Comparison of ENCODE assay signal across 8 cellular contexts in the genomic region with DNA sequence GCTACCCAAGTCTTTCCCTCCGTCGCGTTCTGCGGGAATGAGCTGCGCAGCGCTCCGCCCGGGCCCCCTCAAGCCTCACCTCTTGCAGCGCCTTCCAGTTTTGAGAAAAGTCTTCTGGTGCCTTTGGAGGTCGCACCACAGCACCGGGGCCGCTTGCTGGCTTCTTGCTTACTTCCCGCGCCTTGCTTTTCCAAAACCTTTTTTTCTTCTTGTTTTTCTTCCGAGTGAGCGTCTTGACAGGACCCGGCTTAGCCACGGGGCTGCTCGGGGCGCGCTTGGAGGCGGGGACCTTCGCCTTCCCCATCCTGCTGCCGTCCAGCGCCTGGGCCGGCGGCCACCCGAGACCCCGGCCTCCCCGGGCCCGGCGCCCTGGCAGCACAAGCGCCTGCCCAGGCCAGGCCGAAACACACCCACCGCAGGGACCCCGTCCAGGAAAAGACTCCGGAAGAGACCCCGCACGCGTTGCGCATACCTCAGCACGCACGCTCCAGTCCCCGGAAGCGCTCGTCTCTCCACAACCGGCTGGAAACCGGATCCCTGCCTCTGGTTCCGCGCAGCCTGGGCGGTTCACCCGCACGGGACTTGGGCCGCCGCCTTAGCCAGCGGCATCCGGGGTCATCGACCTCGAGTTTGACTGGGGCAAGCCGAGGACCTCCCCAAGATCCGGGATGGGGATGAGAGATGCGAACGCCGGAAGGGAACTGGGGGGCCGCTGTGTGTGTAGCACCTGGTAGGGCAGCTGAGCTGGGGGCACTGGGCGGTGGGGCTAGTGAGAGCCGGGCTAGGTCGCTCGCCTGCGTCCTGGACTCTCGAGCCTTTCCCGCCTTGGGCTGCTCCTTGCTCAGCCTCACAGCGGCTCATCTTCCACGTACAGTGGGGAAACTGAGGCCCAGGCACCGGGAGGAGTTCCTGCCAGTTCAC. TPM values are rescaled to one million over a fixed set of nuclear protein-coding genes. Genes with fewer than 3 reads are reported as not detected.
DNase-seq lines count a peak whose midpoint lies in the region; ATAC-seq, FAIRE-seq and TF ChIP-seq lines count a peak whose summit lies in the region.

A gene with protein sequence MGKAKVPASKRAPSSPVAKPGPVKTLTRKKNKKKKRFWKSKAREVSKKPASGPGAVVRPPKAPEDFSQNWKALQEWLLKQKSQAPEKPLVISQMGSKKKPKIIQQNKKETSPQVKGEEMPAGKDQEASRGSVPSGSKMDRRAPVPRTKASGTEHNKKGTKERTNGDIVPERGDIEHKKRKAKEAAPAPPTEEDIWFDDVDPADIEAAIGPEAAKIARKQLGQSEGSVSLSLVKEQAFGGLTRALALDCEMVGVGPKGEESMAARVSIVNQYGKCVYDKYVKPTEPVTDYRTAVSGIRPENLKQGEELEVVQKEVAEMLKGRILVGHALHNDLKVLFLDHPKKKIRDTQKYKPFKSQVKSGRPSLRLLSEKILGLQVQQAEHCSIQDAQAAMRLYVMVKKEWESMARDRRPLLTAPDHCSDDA (minus strand): TSS at position 470 of the 921 bp plus-strand sequence. CDS start 166 bp downstream, at position 304.

- no peak for TF ChIP-seq POLR2A in endothelial cell of umbilical vein (IDR thresholded peaks at IDR 0.05; ENCODE audit: low read depth, low read length)

- H3K4me2 ChIP-seq in OCI-LY1 (ENCODE audit: low read length): peak within 1 kb of the TSS; percentile 95
- H3K4me2 ChIP-seq in endothelial cell of umbilical vein (ENCODE audit: insufficient read depth, low read length): peak within 1 kb of the TSS; percentile 93

- intact Hi-C loops in endothelial cell of umbilical vein (cut with micrococcal nuclease): no loop called here

- CTCF ChIA-PET in CD8-positive, alpha-beta memory T cell (lab: Charles Lee): interaction anchor here (1.1 to 2.1 kb wide), 3 partner anchors 13 to 60 kb away, joined by 3 to 6 read pairs (median 4); partner anchors contain the start of gene CACFD1
- CTCF ChIA-PET in endothelial cell of umbilical vein (lab: Charles Lee): interaction anchor here (0.8 kb wide), 1 partner anchor 88 kb away, joined by 3 read pairs; no protein-coding TSS in a partner anchor

- peak within 1 kb of the TSS; percentile 87 for H3K27ac ChIP-seq in CD8-positive, alpha-beta memory T cell (ENCODE audit: low read depth, low read length)
- H3K27ac ChIP-seq in OCI-LY1 (ENCODE audit: low read depth, low read length, poor library complexity, severe bottlenecking) (peak within 1 kb of the TSS; percentile 62), endothelial cell of umbilical vein (ENCODE audit: insufficient read depth, low read depth, low read length) (peak within 1 kb of the TSS; percentile 74)

- H3K4me1 Mint-ChIP-seq in CD8-positive, alpha-beta memory T cell: peaks cover 47 to 74% (median 70%) of the 10 kb centered on the region in 3 donors

- H3K4me3 Mint-ChIP-seq in CD8-positive, alpha-beta memory T cell: peak within 1 kb of the TSS; percentile 88 to 92 (median 89)

- H3K79me2 ChIP-seq in OCI-LY1 (ENCODE audit: insufficient read depth, low read length) (peaks cover 22% of the 10 kb centered on the region), endothelial cell of umbilical vein (ENCODE audit: control insufficient read depth, insufficient read depth, low read length) (peaks cover 40% of the 10 kb centered on the region)

- H2AFZ ChIP-seq in OCI-LY1 (ENCODE audit: low read length) (peak within 1 kb of the TSS; percentile 15; the same call in 1 of the 2 replicates), endothelial cell of umbilical vein (ENCODE audit: low read depth, low read length) (peak within 1 kb of the TSS; percentile 90)

- peak within 1 kb of the TSS; percentile 90 for H3K9ac ChIP-seq in OCI-LY1 (ENCODE audit: low read length)
- peak within 1 kb of the TSS; percentile 91 for H3K9ac ChIP-seq in endothelial cell of umbilical vein (replicated peaks; ENCODE audit: extremely low read depth, insufficient read depth, low read length)

- peak; percentile 58 to 85 (median 80) for DNase-seq in CD8-positive, alpha-beta memory T cell
- DNase-seq in HS-5 (ENCODE audit: low read depth) (peak; percentile 68), endothelial cell of umbilical vein (ENCODE audit: low read depth, low spot score) (peak; percentile 85)
- peak; percentile 80 for DNase-seq in activated CD8-positive, alpha-beta memory T cell treated with anti-CD3 and anti-CD28 coated beads, Interleukin-2, amount 50 U/mL, for 4 hours
- DNase-seq in stimulated activated CD8-positive, alpha-beta memory T cell treated with anti-CD3 and anti-CD28 coated beads, Interleukin-2, amount 100 ng/mL, for 48 hours (ENCODE audit: low read depth in 2 of 2): peak; percentile 81 to 85

- ATAC-seq in GM19455 (IDR thresholded peaks at IDR 0.05; ENCODE audit: unreplicated experiment): peak; percentile 65

- no peak for TF ChIP-seq CTCF in OCI-LY1 (IDR thresholded peaks at IDR 0.05; ENCODE audit: low read length)
- no peak for TF ChIP-seq CTCF in endothelial cell of umbilical vein (IDR thresholded peaks at IDR 0.05; ENCODE audit: extremely low read depth in 1 of 2, insufficient read depth in 1 of 2, low read depth in 1 of 2, low read length in 2 of 2)

- H3K36me3 Mint-ChIP-seq in CD8-positive, alpha-beta memory T cell: peaks cover 0 to 41% (median 3%) of the 10 kb centered on the region in 3 donors

- no peaks in the 10 kb centered on the region for H3K9me2 ChIP-seq in OCI-LY1 (ENCODE audit: low read depth, low read length)

- H4K20me1 ChIP-seq in OCI-LY1 (ENCODE audit: insufficient read depth, low read length) (no peaks in the 10 kb centered on the region), endothelial cell of umbilical vein (replicated peaks; ENCODE audit: control insufficient read depth, extremely low read depth, insufficient read depth, low read length) (no peaks in the 10 kb centered on the region)

- H3K9me3 Mint-ChIP-seq in CD8-positive, alpha-beta memory T cell: no peaks in the 10 kb centered on the region

- H3K27ac Mint-ChIP-seq in CD8-positive, alpha-beta memory T cell: peak within 1 kb of the TSS; percentile 84 to 96 (median 91)

- peak; percentile 92 for FAIRE-seq in endothelial cell of umbilical vein (lab: Jason Lieb, UNC)

- H3K9me1 ChIP-seq in endothelial cell of umbilical vein (replicated peaks; ENCODE audit: control insufficient read depth, extremely low read depth, insufficient read depth, low read length): no peaks in the 10 kb centered on the region

- H3K9me3 ChIP-seq in CD8-positive, alpha-beta memory T cell (ENCODE audit: low read length): no peaks in the 10 kb centered on the region
- H3K9me3 ChIP-seq in OCI-LY1 (ENCODE audit: low read length): no peaks in the 10 kb centered on the region
- no peaks in the 10 kb centered on the region for H3K9me3 ChIP-seq in endothelial cell of umbilical vein (replicated peaks; ENCODE audit: control insufficient read depth, insufficient read depth, low read length)
- no peaks in the 10 kb centered on the region for H3K9me3 ChIP-seq in mononuclear cell (ENCODE audit: low read depth, low read length)

- H3K4me3 ChIP-seq in CD8-positive, alpha-beta memory T cell (ENCODE audit: low read length): peak within 1 kb of the TSS; percentile 75
- H3K4me3 ChIP-seq in OCI-LY1 (ENCODE audit: low read depth, low read length, poor library complexity, severe bottlenecking) (peak within 1 kb of the TSS; percentile 90), endothelial cell of umbilical vein (replicated peaks in 1 of 3; ENCODE audit: insufficient read depth in 1 of 3, low read depth in 1 of 3, low read length in 3 of 3) (peak within 1 kb of the TSS; percentile 50 to 96 (median 96)), mononuclear cell (ENCODE audit: low read length) (peak within 1 kb of the TSS; percentile 60)

- POLR2A ChIA-PET in CD8-positive, alpha-beta memory T cell (lab: Charles Lee): interaction anchor here (1.0 to 1.2 kb wide), 3 partner anchors 42 to 70 kb away, joined by 3 to 8 read pairs (median 4); partner anchors contain the start of genes CACFD1, MED22 and RPL7A
- POLR2A ChIA-PET in endothelial cell of umbilical vein (lab: Charles Lee): no interaction called here

- H3K36me3 ChIP-seq in CD8-positive, alpha-beta memory T cell (ENCODE audit: insufficient read depth, low read length): peaks cover 10% of the 10 kb centered on the region
- H3K36me3 ChIP-seq in OCI-LY1 (ENCODE audit: insufficient read depth, low read length) (peaks cover 36% of the 10 kb centered on the region), endothelial cell of umbilical vein (ENCODE audit: control insufficient read depth in 2 of 2, extremely low read depth in 1 of 2, insufficient read depth in 2 of 2, low read length in 2 of 2) (peaks cover 6 to 13% of the 10 kb centered on the region in 2 experiments)

- BruUV-seq in endothelial cell of umbilical vein (replicated peaks; lab: Mats Ljungman, UMichigan): TSS peak; percentile 57

- peaks cover 20% of the 10 kb centered on the region for H3K4me1 ChIP-seq in CD8-positive, alpha-beta memory T cell (ENCODE audit: insufficient read depth, low read length)
- H3K4me1 ChIP-seq in OCI-LY1 (ENCODE audit: insufficient read depth, low read length, severe bottlenecking) (peaks cover 41% of the 10 kb centered on the region), endothelial cell of umbilical vein (ENCODE audit: control insufficient read depth, extremely low read depth, insufficient read depth, low read length) (peaks cover 9% of the 10 kb centered on the region), mononuclear cell (ENCODE audit: insufficient read depth, low read length) (peaks cover 32% of the 10 kb centered on the region)

- no peaks in the 10 kb centered on the region for H3F3A ChIP-seq in OCI-LY1 (ENCODE audit: insufficient read depth, low read length)

- H3K27me3 Mint-ChIP-seq in CD8-positive, alpha-beta memory T cell: peaks cover 0 to 1% of the 10 kb centered on the region in 2 donors

- dilution Hi-C loops in endothelial cell of umbilical vein (cut with MboI; ENCODE audit: extremely low pct_ligation_motif_present, low sequenced_read_pairs): no loop called here

- no peaks in the 10 kb centered on the region for H3K27me3 ChIP-seq in CD8-positive, alpha-beta memory T cell (ENCODE audit: insufficient read depth, low read length, poor library complexity, severe bottlenecking)
- H3K27me3 ChIP-seq in OCI-LY1 (ENCODE audit: insufficient read depth, low read length) (no peaks in the 10 kb centered on the region), endothelial cell of umbilical vein (ENCODE audit: control insufficient read depth in 2 of 2, insufficient read depth in 2 of 2, low read length in 2 of 2) (no peaks in the 10 kb centered on the region), mononuclear cell (ENCODE audit: insufficient read depth, low read length) (no peaks in the 10 kb centered on the region)

RNA-seq across cellular contexts. Expression of the gene that starts here (rescaled TPM):
- total RNA-seq in CD8-positive, alpha-beta memory T cell: 10 to 100 TPM; 52.4 to 56.4 TPM
- 25.8 TPM for polyA plus RNA-seq in CD8-positive, alpha-beta memory T cell
- 27.0 and 29.5 TPM in 2 replicates for total RNA-seq in endothelial cell of umbilical vein
- 16.9 and 19.5 TPM in 2 replicates for polyA plus RNA-seq in endothelial cell of umbilical vein
- 21.5 and 22.3 TPM in 2 replicates for polyA plus RNA-seq in endothelial cell of umbilical vein (2011; cell fraction: cytosol; rRNA removed)
- polyA plus RNA-seq in endothelial cell of umbilical vein (2011; cell fraction: nucleus; rRNA removed): 12.9 and 17.4 TPM in 2 replicates
- 20.1 and 23.6 TPM in 2 replicates for polyA plus RNA-seq in endothelial cell of umbilical vein (2012)
- 13.4 and 15.3 TPM in 2 replicates for polyA minus RNA-seq in endothelial cell of umbilical vein
- 30.8 TPM for polyA minus RNA-seq in endothelial cell of umbilical vein (2011; cell fraction: cytosol; rRNA and poly(A)+ RNA removed)
- 5.4 and 7.4 TPM in 2 replicates for polyA minus RNA-seq in endothelial cell of umbilical vein (2011; cell fraction: nucleus; rRNA and poly(A)+ RNA removed)
- 9.0 TPM for total RNA-seq in mononuclear cell

Comparison
In these comparisons a context has a peak if more than half of its experiments do, and no peak if none do; other contexts are left out.
1. Peak in every context shown above with its lines: DNase-seq, ATAC-seq, H3K4me3 ChIP-seq and H3K27ac ChIP-seq.